1 cellular context compared by ENCODE assay signal in genomic region chr2:68774569-68775271, GRCh38.
TF ChIP-seq lines count a peak whose summit lies in the region.

No MANE protein-coding gene starts in this region.

TF ChIP-seq in K562, 482 proteins besides CTCF, POLR2A, EP300 and RAD21 (continued from another document and continues in another):
- TF ChIP-seq NCOA4 (IDR thresholded peaks at IDR 0.05; ENCODE audit: partially characterized antibody) (no peak), SNAPC5 (CRISPR knock-in tag; IDR thresholded peaks at IDR 0.05) (no peak), TAL1 (IDR thresholded peaks at IDR 0.05) (no peak), FUS (optimal IDR thresholded peaks at IDR 0.05; ENCODE audit: low read depth, low read length) (no peak), NCOA1 (IDR thresholded peaks at IDR 0.05; ENCODE audit: low read depth) (0 out of 2 replicates have a peak, but pooled peaks have one; percentile 14), SRSF7 (optimal IDR thresholded peaks at IDR 0.05; ENCODE audit: low read depth, low read length) (no peak), ZNF408 (CRISPR knock-in tag; IDR thresholded peaks at IDR 0.05; ENCODE audit: low read depth) (no peak), KDM4B (IDR thresholded peaks at IDR 0.05; ENCODE audit: borderline replicate concordance in 2 of 2, low read depth in 1 of 2) (0 out of 4 replicates have a peak, but pooled peaks of 1 of the 2 experiments have one; percentile 34), TCF3 (CRISPR knock-in tag; IDR thresholded peaks at IDR 0.05) (peak; percentile 35; the same call in 1 of the 2 replicates), FOXO4 (CRISPR knock-in tag; IDR thresholded peaks at IDR 0.05) (no peak), ZKSCAN1 (IDR thresholded peaks at IDR 0.05; ENCODE audit: low read depth, low read length) (no peak; the same call in 1 of the 2 replicates), IRF2 (CRISPR knock-in tag; IDR thresholded peaks at IDR 0.05) (no peak), CCNT2 (IDR thresholded peaks at IDR 0.05; ENCODE audit: borderline replicate concordance, extremely low read depth, insufficient read length, low read depth, low read length) (peak; percentile 26), CHD1 (IDR thresholded peaks at IDR 0.05; ENCODE audit: low read length) (no peak), CHCHD3 (CRISPR knock-in tag; IDR thresholded peaks at IDR 0.05) (no peak), ZNF696 (CRISPR knock-in tag; conservative IDR thresholded peaks at IDR 0.05) (no peak), NCOA6 (IDR thresholded peaks at IDR 0.05) (no peak), GTF3C2 (IDR thresholded peaks at IDR 0.05; ENCODE audit: borderline replicate concordance, extremely low read depth, insufficient read length) (no peak), KAT8 (IDR thresholded peaks at IDR 0.05; ENCODE audit: low read depth) (no peak), MEF2D (tag; conservative IDR thresholded peaks at IDR 0.05; ENCODE audit: low read depth) (no peak), RFX1 (IDR thresholded peaks at IDR 0.05) (no peak), MYC (IDR thresholded peaks at IDR 0.05; ENCODE audit: low read depth, low read length) (no peak; the same call in none of the 2 replicates), MYC (CRISPR knock-in tag; IDR thresholded peaks at IDR 0.05; ENCODE audit: borderline replicate concordance, low read depth) (no peak), BRF2 (IDR thresholded peaks at IDR 0.05; ENCODE audit: borderline replicate concordance, insufficient read depth, insufficient read length) (no peak), ZBTB49 (CRISPR knock-in tag; IDR thresholded peaks at IDR 0.05; ENCODE audit: borderline replicate concordance) (no peak), DMBX1 (CRISPR knock-in tag; IDR thresholded peaks at IDR 0.05; ENCODE audit: borderline replicate concordance) (peak; percentile 76), SNIP1 (IDR thresholded peaks at IDR 0.05; ENCODE audit: low read depth) (no peak), ZNF586 (CRISPR knock-in tag; conservative IDR thresholded peaks at IDR 0.05) (no peak), ZNF778 (CRISPR knock-in tag; IDR thresholded peaks at IDR 0.05) (no peak), THRAP3 (IDR thresholded peaks at IDR 0.05; ENCODE audit: borderline replicate concordance) (no peak), NR2C2 (CRISPR knock-in tag; IDR thresholded peaks at IDR 0.05) (no peak), NR2C2 (tag; IDR thresholded peaks at IDR 0.05) (peak; percentile 26; the same call in 1 of the 2 replicates), KLF10 (CRISPR knock-in tag; IDR thresholded peaks at IDR 0.05) (no peak), STAT5A (IDR thresholded peaks at IDR 0.05; ENCODE audit: borderline replicate concordance, low read length) (no peak), MTA1 (IDR thresholded peaks at IDR 0.05; ENCODE audit: borderline replicate concordance) (peak; percentile 54; the same call in 1 of the 2 replicates), ELF1 (tag; IDR thresholded peaks at IDR 0.05) (peak; percentile 65; the same call in 1 of the 2 replicates), EHMT2 (IDR thresholded peaks at IDR 0.05) (no peak), CREB3L1 (IDR thresholded peaks at IDR 0.05; ENCODE audit: borderline replicate concordance, low read depth) (no peak), ZNF445 (CRISPR knock-in tag; IDR thresholded peaks at IDR 0.05; ENCODE audit: low read depth) (no peak), YBX1 (IDR thresholded peaks at IDR 0.05) (no peak), NFYB (IDR thresholded peaks at IDR 0.05; ENCODE audit: extremely low read depth, insufficient read length) (no peak), ZNF717 (CRISPR knock-in tag; IDR thresholded peaks at IDR 0.05) (no peak), IRF9 (tag; IDR thresholded peaks at IDR 0.05) (no peak), ZNF143 (CRISPR knock-in tag; IDR thresholded peaks at IDR 0.05) (no peak), FOXJ3 (CRISPR knock-in tag; IDR thresholded peaks at IDR 0.05) (no peak), SMAD2 (IDR thresholded peaks at IDR 0.05; ENCODE audit: low read depth, low read length) (no peak), ZNF280B (CRISPR knock-in tag; IDR thresholded peaks at IDR 0.05) (no peak)
- TF ChIP-seq, protein P1, sequence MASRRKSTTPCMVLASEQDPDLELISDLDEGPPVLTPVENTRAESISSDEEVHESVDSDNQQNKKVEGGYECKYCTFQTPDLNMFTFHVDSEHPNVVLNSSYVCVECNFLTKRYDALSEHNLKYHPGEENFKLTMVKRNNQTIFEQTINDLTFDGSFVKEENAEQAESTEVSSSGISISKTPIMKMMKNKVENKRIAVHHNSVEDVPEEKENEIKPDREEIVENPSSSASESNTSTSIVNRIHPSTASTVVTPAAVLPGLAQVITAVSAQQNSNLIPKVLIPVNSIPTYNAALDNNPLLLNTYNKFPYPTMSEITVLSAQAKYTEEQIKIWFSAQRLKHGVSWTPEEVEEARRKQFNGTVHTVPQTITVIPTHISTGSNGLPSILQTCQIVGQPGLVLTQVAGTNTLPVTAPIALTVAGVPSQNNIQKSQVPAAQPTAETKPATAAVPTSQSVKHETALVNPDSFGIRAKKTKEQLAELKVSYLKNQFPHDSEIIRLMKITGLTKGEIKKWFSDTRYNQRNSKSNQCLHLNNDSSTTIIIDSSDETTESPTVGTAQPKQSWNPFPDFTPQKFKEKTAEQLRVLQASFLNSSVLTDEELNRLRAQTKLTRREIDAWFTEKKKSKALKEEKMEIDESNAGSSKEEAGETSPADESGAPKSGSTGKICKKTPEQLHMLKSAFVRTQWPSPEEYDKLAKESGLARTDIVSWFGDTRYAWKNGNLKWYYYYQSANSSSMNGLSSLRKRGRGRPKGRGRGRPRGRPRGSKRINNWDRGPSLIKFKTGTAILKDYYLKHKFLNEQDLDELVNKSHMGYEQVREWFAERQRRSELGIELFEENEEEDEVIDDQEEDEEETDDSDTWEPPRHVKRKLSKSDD (conservative IDR thresholded peaks at IDR 0.05; ENCODE audit: low read length), result no peak
- TF ChIP-seq, protein P2, sequence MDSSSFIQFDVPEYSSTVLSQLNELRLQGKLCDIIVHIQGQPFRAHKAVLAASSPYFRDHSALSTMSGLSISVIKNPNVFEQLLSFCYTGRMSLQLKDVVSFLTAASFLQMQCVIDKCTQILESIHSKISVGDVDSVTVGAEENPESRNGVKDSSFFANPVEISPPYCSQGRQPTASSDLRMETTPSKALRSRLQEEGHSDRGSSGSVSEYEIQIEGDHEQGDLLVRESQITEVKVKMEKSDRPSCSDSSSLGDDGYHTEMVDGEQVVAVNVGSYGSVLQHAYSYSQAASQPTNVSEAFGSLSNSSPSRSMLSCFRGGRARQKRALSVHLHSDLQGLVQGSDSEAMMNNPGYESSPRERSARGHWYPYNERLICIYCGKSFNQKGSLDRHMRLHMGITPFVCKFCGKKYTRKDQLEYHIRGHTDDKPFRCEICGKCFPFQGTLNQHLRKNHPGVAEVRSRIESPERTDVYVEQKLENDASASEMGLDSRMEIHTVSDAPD (CRISPR knock-in tag; IDR thresholded peaks at IDR 0.05), result no peak
- TF ChIP-seq, protein P3, sequence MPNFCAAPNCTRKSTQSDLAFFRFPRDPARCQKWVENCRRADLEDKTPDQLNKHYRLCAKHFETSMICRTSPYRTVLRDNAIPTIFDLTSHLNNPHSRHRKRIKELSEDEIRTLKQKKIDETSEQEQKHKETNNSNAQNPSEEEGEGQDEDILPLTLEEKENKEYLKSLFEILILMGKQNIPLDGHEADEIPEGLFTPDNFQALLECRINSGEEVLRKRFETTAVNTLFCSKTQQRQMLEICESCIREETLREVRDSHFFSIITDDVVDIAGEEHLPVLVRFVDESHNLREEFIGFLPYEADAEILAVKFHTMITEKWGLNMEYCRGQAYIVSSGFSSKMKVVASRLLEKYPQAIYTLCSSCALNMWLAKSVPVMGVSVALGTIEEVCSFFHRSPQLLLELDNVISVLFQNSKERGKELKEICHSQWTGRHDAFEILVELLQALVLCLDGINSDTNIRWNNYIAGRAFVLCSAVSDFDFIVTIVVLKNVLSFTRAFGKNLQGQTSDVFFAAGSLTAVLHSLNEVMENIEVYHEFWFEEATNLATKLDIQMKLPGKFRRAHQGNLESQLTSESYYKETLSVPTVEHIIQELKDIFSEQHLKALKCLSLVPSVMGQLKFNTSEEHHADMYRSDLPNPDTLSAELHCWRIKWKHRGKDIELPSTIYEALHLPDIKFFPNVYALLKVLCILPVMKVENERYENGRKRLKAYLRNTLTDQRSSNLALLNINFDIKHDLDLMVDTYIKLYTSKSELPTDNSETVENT (CRISPR knock-in tag; IDR thresholded peaks at IDR 0.05), result no peak
